ENCODE assay signal across 23 cellular contexts in genomic region chr18:5967666-5968065, GRCh38.
DNase-seq lines count a peak whose midpoint lies in the region; ATAC-seq, FAIRE-seq and TF ChIP-seq lines count a peak whose summit lies in the region.
"Had no signal": no experiment of that assay in that cellular context is flagged by ENCODE, and none has a peak within 500 bp of the region (broad histone marks: within the 10 kb centered on the region; RNA-seq: fewer than 3 reads in every experiment).

No MANE protein-coding gene starts in this region.

- no peak overlapping the region for H2AK5ac ChIP-seq in neuronal stem cell (ENCODE audit: low read depth, low read length)

- no peaks in the 10 kb centered on the region for H4K20me1 ChIP-seq in GM12878 (ENCODE audit: control insufficient read depth, insufficient read depth)
- H4K20me1 ChIP-seq in osteoblast (ENCODE audit: insufficient read depth, low read length) = no peaks in the 10 kb centered on the region
- H4K20me1 ChIP-seq: BLaER1 had no signal

- intact Hi-C loops in GM12878 (cut with micrococcal nuclease; ENCODE audit: unreplicated experiment) = no loop called here

- H3K79me1 ChIP-seq in neuronal stem cell (ENCODE audit: low read depth, low read length) = no peaks in the 10 kb centered on the region

- no peak for TF ChIP-seq POLR2A in GM12878 (IDR thresholded peaks at IDR 0.05; ENCODE audit: low read depth, low read length)

- H3K4me3 ChIP-seq in GM12878 = no peak overlapping the region
- H3K4me3 ChIP-seq in neuronal stem cell (ENCODE audit: low read length in 2 of 2) = no peak overlapping the region
- H3K4me3 ChIP-seq in osteoblast (ENCODE audit: insufficient read depth, low read length) = no peak overlapping the region
- H3K4me3 ChIP-seq: BLaER1 had no signal

- peak overlapping the region; percentile 16 for H3K18ac ChIP-seq in neuronal stem cell (ENCODE audit: low read length)

- H3K4ac ChIP-seq in neuronal stem cell (ENCODE audit: low read length) = no peak overlapping the region

- RAD21 ChIA-PET in GM12878 (lab: Charles Lee; ENCODE audit: unreplicated experiment) = no interaction called here

- no peak overlapping the region for H3K23ac ChIP-seq in neuronal stem cell (ENCODE audit: low read depth, low read length, poor library complexity)

- H3K4me3 Mint-ChIP-seq in activated CD4-positive, alpha-beta T cell treated with anti-CD3 and anti-CD28 coated beads, Interleukin-2, amount 10 ng/mL, durations not matched to agents 7 days and 5 days = no peak overlapping the region
- no peak overlapping the region for H3K4me3 Mint-ChIP-seq in activated T-cell treated with anti-CD3 and anti-CD28 coated beads, Interleukin-2, amount 50 U/mL, for 24 hours
- H3K4me3 Mint-ChIP-seq: B cell; CD4-positive, alpha-beta T cell; CD8-positive, alpha-beta memory T cell had no signal

- H3K4me2 ChIP-seq in GM12878 (ENCODE audit: control insufficient read depth, insufficient read depth) (no peak overlapping the region), neuronal stem cell (ENCODE audit: insufficient read depth, low read length, poor library complexity, severe bottlenecking) (no peak overlapping the region), osteoblast (ENCODE audit: insufficient read depth, low read length) (no peak overlapping the region)
- H3K4me2 ChIP-seq: BLaER1 had no signal

- peaks cover 15% of the 10 kb centered on the region for H3K4me1 Mint-ChIP-seq in activated CD4-positive, alpha-beta T cell treated with anti-CD3 and anti-CD28 coated beads, Interleukin-2, amount 10 ng/mL, durations not matched to agents 7 days and 5 days
- H3K4me1 Mint-ChIP-seq in activated T-cell treated with anti-CD3 and anti-CD28 coated beads, Interleukin-2, amount 50 U/mL, for 24 hours (ENCODE audit: low read depth) = peaks cover 33% of the 10 kb centered on the region

- H3K9ac ChIP-seq in GM12878 (ENCODE audit: control insufficient read depth, insufficient read depth, low read length) = no peak overlapping the region
- no peak overlapping the region for H3K9ac ChIP-seq in neuronal stem cell (ENCODE audit: low read depth, low read length, poor library complexity)
- H3K9ac ChIP-seq: BLaER1 had no signal

- no peaks in the 10 kb centered on the region for H3K79me2 ChIP-seq in GM12878 (ENCODE audit: control insufficient read depth, insufficient read depth, low read length)
- H3K79me2 ChIP-seq in osteoblast (ENCODE audit: insufficient read depth, low read length) = no peaks in the 10 kb centered on the region

- no TSS peak for BruUV-seq in GM12878 (replicated peaks; lab: Mats Ljungman, UMichigan)

- no peak for ATAC-seq in GM12878
- ATAC-seq: HCT116 had no signal

- no peak for TF ChIP-seq EP300 in GM12878 (IDR thresholded peaks at IDR 0.05; ENCODE audit: borderline replicate concordance in 1 of 2, control insufficient read depth in 1 of 2, low read depth in 2 of 2, low read length in 2 of 2)

- H3K27me3 Mint-ChIP-seq in activated CD4-positive, alpha-beta T cell treated with anti-CD3 and anti-CD28 coated beads, Interleukin-2, amount 10 ng/mL, durations not matched to agents 7 days and 5 days = no peaks in the 10 kb centered on the region
- no peaks in the 10 kb centered on the region for H3K27me3 Mint-ChIP-seq in activated T-cell treated with anti-CD3 and anti-CD28 coated beads, Interleukin-2, amount 50 U/mL, for 24 hours
- H3K27me3 Mint-ChIP-seq: B cell; CD4-positive, alpha-beta T cell; CD8-positive, alpha-beta memory T cell had no signal

- POLR2A ChIA-PET in activated CD4-positive, alpha-beta T cell treated with anti-CD3 and anti-CD28 coated beads, Interleukin-2, amount 10 ng/mL, durations not matched to agents 7 days and 5 days (lab: Charles Lee) = no interaction called here
- POLR2A ChIA-PET in GM12878 (lab: Charles Lee) = no interaction called here

- H2AFZ ChIP-seq in GM12878 (ENCODE audit: control insufficient read depth, low read depth, low read length) (no peak overlapping the region), neuronal stem cell (ENCODE audit: low read length) (no peak overlapping the region), osteoblast (ENCODE audit: low read length) (no peak overlapping the region)

- H2BK15ac ChIP-seq in neuronal stem cell (ENCODE audit: low read length) = no peak overlapping the region

- H4K8ac ChIP-seq in neuronal stem cell (ENCODE audit: low read depth, low read length) = no peak overlapping the region

- no peak overlapping the region for H3K14ac ChIP-seq in neuronal stem cell (ENCODE audit: low read length)

- H3K36me3 Mint-ChIP-seq in activated CD4-positive, alpha-beta T cell treated with anti-CD3 and anti-CD28 coated beads, Interleukin-2, amount 10 ng/mL, durations not matched to agents 7 days and 5 days (ENCODE audit: low read depth) = no peaks in the 10 kb centered on the region
- no peaks in the 10 kb centered on the region for H3K36me3 Mint-ChIP-seq in activated T-cell treated with anti-CD3 and anti-CD28 coated beads, Interleukin-2, amount 50 U/mL, for 24 hours (ENCODE audit: low read depth)
- H3K36me3 Mint-ChIP-seq: CD14-positive monocyte; CD8-positive, alpha-beta memory T cell had no signal

- no peak overlapping the region for H4K91ac ChIP-seq in neuronal stem cell (ENCODE audit: low read depth, low read length, poor library complexity)

- no peak overlapping the region for H2BK5ac ChIP-seq in neuronal stem cell (ENCODE audit: low read length)

- TF ChIP-seq RAD21 in GM12878 (IDR thresholded peaks at IDR 0.05; ENCODE audit: insufficient read depth, low read depth, low read length) = 0 out of 2 replicates have a peak, but pooled peaks have one; percentile 17

- DNase-seq in activated CD4-positive, alpha-beta T cell treated with anti-CD3 and anti-CD28 coated beads, Interleukin-2, amount 10 ng/mL, durations not matched to agents 7 days and 5 days = no peak
- no peak for DNase-seq in activated CD4-positive, alpha-beta T cell treated with anti-CD3 and anti-CD28 coated beads for 1 hour
- DNase-seq in GM12878 (ENCODE audit: low read depth, low spot score) = no peak
- DNase-seq in neuronal stem cell (ENCODE audit: low spot score) = no peak
- no peak for DNase-seq in activated T-cell treated with anti-CD3 and anti-CD28 coated beads, Interleukin-2, amount 50 U/mL, for 24 hours
- DNase-seq in HCEC 1CT = no peak
- no peak for DNase-seq in osteoblast (ENCODE audit: insufficient read length, low spot score, missing footprints)
- DNase-seq in NOMO-1 (lab: John Stamatoyannopoulos, UW; ENCODE audit: unreplicated experiment in 2 of 2) = no peak
- DNase-seq: Calu3; CD4-positive, alpha-beta T cell; CD8-positive, alpha-beta memory T cell; DMS53; DMS79 treated with DMSO at 0.1 percent for 48 hours; GF-D8; H7 had no signal

- no peak; a peak in 1 of 6 replicates for TF ChIP-seq CTCF in GM12878 (IDR thresholded peaks at IDR 0.05 in 2 of 3, conservative IDR thresholded peaks at IDR 0.05 in 1 of 3; ENCODE audit: control insufficient read depth in 2 of 3, extremely low read depth in 1 of 3, insufficient read depth in 1 of 3, low read depth in 3 of 3, low read length in 3 of 3)
- TF ChIP-seq CTCF in osteoblast (IDR thresholded peaks at IDR 0.05; ENCODE audit: extremely low read depth, low read depth, low read length) = no peak

- no peaks in the 10 kb centered on the region for H3K36me3 ChIP-seq in GM12878 (ENCODE audit: control insufficient read depth in 2 of 2, insufficient read depth in 2 of 2, low read length in 1 of 2)
- no peaks in the 10 kb centered on the region for H3K36me3 ChIP-seq in neuronal stem cell (replicated peaks in 1 of 2; ENCODE audit: control insufficient read depth in 2 of 2, insufficient read depth in 2 of 2, low read length in 2 of 2)
- no peaks in the 10 kb centered on the region for H3K36me3 ChIP-seq in osteoblast (ENCODE audit: insufficient read depth, low read length)
- H3K36me3 ChIP-seq: BLaER1 had no signal

- H3K4me1 ChIP-seq in GM12878 (ENCODE audit: control insufficient read depth, insufficient read depth, low read length) = peaks cover 22% of the 10 kb centered on the region
- H3K4me1 ChIP-seq in neuronal stem cell (ENCODE audit: control insufficient read depth in 2 of 2, insufficient read depth in 1 of 2, low read depth in 1 of 2, low read length in 2 of 2) = peaks cover 7 to 13% of the 10 kb centered on the region in 2 donors
- H3K4me1 ChIP-seq in osteoblast (ENCODE audit: insufficient read depth, low read length) = no peaks in the 10 kb centered on the region

- no peaks in the 10 kb centered on the region for H3K9me3 Mint-ChIP-seq in activated CD4-positive, alpha-beta T cell treated with anti-CD3 and anti-CD28 coated beads, Interleukin-2, amount 10 ng/mL, durations not matched to agents 7 days and 5 days
- no peaks in the 10 kb centered on the region for H3K9me3 Mint-ChIP-seq in activated T-cell treated with anti-CD3 and anti-CD28 coated beads, Interleukin-2, amount 50 U/mL, for 24 hours
- H3K9me3 Mint-ChIP-seq: CD4-positive, alpha-beta T cell had no signal

- SMC1A ChIA-PET in GM12878 (lab: Charles Lee; ENCODE audit: uncharacterized antibody, unreplicated experiment) = interaction anchor here (0.7 to 1.3 kb wide), 2 partner anchors 249 to 554 kb away, joined by 3 read pairs; no protein-coding TSS in a partner anchor

- H3K27me3 ChIP-seq in GM12878 (replicated peaks in 1 of 2; ENCODE audit: control insufficient read depth in 2 of 2, insufficient read depth in 2 of 2, low read length in 1 of 2) (no peaks in the 10 kb centered on the region; a peak in 1 of 4 replicates), neuronal stem cell (ENCODE audit: control insufficient read depth in 3 of 3, insufficient read depth in 3 of 3, low read depth in 1 of 3, low read length in 3 of 3) (no peaks in the 10 kb centered on the region), osteoblast (ENCODE audit: insufficient read depth, low read length) (no peaks in the 10 kb centered on the region)
- H3K27me3 ChIP-seq: BLaER1 had no signal

- H3K27ac ChIP-seq in GM12878 (ENCODE audit: control insufficient read depth, insufficient read depth) (no peak overlapping the region), neuronal stem cell (replicated peaks; ENCODE audit: low read length) (no peak overlapping the region), osteoblast (ENCODE audit: low read depth, low read length) (no peak overlapping the region)
- H3K27ac ChIP-seq: 22Rv1, BLaER1 had no signal

- H3K9me3 ChIP-seq in GM12878 (replicated peaks; ENCODE audit: control insufficient read depth, insufficient read depth, low read length) = no peaks in the 10 kb centered on the region
- H3K9me3 ChIP-seq in neuronal stem cell (replicated peaks in 1 of 2; ENCODE audit: control insufficient read depth in 2 of 2, insufficient read depth in 1 of 2, low read depth in 1 of 2, low read length in 2 of 2) = no peaks in the 10 kb centered on the region
- no peaks in the 10 kb centered on the region for H3K9me3 ChIP-seq in osteoblast (ENCODE audit: low read depth, low read length)
- H3K9me3 ChIP-seq: BLaER1 had no signal

- no peak overlapping the region for H2BK120ac ChIP-seq in neuronal stem cell (ENCODE audit: low read depth, low read length)

- no peak overlapping the region for H2BK12ac ChIP-seq in neuronal stem cell (ENCODE audit: low read length)

- WGBS in GM12878 (ENCODE audit: insufficient coverage, insufficient replicate concordance, low lambda C conversion rate, missing lambda C conversion rate) = 62% methylated on average over 8 of the region's 8 CpGs
- no CpG with 5 or more reads among the region's 8 CpGs for WGBS in neuronal stem cell (ENCODE audit: extremely low coverage in 2 of 2, insufficient read length in 2 of 2, insufficient replicate concordance in 1 of 2), 2 donors

- in situ Hi-C loops in GM12878 (cut with MboI) = no loop called here

- no peak for FAIRE-seq in GM12878 (lab: Jason Lieb, UNC)
- FAIRE-seq: A204.1, GM12892, H1 had no signal

- CTCF ChIA-PET in activated CD4-positive, alpha-beta T cell treated with anti-CD3 and anti-CD28 coated beads, Interleukin-2, amount 10 ng/mL, durations not matched to agents 7 days and 5 days (lab: Charles Lee) = no interaction called here
- CTCF ChIA-PET in GM12878 (lab: Yijun Ruan, JAX) = interaction anchor here (1.0 kb wide), 1 partner anchor 9 kb away, joined by 3 read pairs; no protein-coding TSS in a partner anchor

- H3K27ac Mint-ChIP-seq in activated CD4-positive, alpha-beta T cell treated with anti-CD3 and anti-CD28 coated beads, Interleukin-2, amount 10 ng/mL, durations not matched to agents 7 days and 5 days = peak overlapping the region; percentile 15
- no peak overlapping the region for H3K27ac Mint-ChIP-seq in activated T-cell treated with anti-CD3 and anti-CD28 coated beads, Interleukin-2, amount 50 U/mL, for 24 hours
- H3K27ac Mint-ChIP-seq: B cell; CD4-positive, alpha-beta T cell; CD8-positive, alpha-beta memory T cell had no signal
